8 cellular contexts compared by ENCODE assay signal in the genomic region with DNA sequence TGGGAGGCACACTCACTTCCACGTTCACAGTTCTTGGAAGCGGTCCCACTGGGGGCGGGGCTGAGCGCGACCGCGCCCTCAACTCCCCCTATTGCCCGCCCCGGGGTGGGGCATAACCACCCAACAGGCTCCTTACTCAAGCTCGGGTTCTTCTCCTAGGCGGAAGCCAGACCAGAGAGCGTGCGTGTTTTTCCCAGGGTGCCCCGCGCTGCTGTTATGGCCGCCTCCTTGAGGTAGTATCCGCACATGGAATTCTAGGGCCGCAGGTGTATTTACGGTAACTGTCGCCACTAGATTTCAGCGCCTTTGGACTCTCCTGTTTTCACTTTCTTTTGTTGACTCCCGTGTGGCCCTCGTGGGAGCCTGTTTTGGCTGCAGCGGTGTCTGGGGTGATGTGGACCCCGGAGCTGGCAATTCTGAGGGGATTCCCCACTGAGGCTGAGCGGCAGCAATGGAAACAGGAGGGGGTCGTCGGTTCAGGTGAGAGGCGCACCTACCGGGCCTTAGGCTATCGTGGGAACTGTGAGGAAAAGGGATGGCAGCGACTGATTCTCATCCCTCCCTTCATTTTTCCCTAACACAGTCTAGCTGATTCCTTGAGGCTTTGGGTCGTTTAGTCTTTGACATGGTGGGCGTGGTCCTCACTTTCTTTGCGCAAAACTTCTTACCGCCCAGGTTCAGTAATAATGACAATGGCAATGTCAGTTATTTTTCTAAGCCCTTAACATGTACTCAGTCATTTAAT. TPM values are rescaled to one million over a fixed set of nuclear protein-coding genes. Genes with fewer than 3 reads are reported as not detected.
A peak's percentile ranks its signal among the peaks of the same experiment; 100 is the strongest.
DNase-seq lines count a peak whose midpoint lies in the region; TF ChIP-seq lines count a peak whose summit lies in the region.

A gene (plus strand): TSS at position 150 of the 745 bp plus-strand sequence. CDS start 243 bp downstream, at position 393.

- peak within 1 kb of the TSS; percentile 96 to 97 for H3K4me3 Mint-ChIP-seq in H9

- H3K79me1 ChIP-seq in H9 (ENCODE audit: insufficient read depth, low read depth, low read length, poor library complexity, severe bottlenecking): no peaks in the 10 kb centered on the region

- no peak within 1 kb of the TSS for H2BK12ac ChIP-seq in H9 (ENCODE audit: insufficient read length, low read depth, low read length)

- H3K36me3 ChIP-seq in MG63: peaks cover 22% of the 10 kb centered on the region
- H3K36me3 ChIP-seq in neural cell (ENCODE audit: insufficient read depth, low read length): no peaks in the 10 kb centered on the region
- H3K36me3 ChIP-seq in stomach smooth muscle (ENCODE audit: control insufficient read depth in 2 of 2, insufficient read depth in 2 of 2, low read length in 2 of 2): peaks cover 3 to 7% of the 10 kb centered on the region in 2 donors

- H3K27ac Mint-ChIP-seq in H9: peak within 1 kb of the TSS; percentile 97 to 99 (median 98)

- H3K9ac ChIP-seq in H9 (ENCODE audit: extremely low read depth, insufficient read length, low read length): peak within 1 kb of the TSS; percentile 81
- H3K9ac ChIP-seq in neural cell (ENCODE audit: low read length): peak within 1 kb of the TSS; percentile 58
- peak within 1 kb of the TSS; percentile 95 to 97 for H3K9ac ChIP-seq in stomach smooth muscle (ENCODE audit: low read length in 2 of 2)

- H3K4me1 ChIP-seq in H9 (ENCODE audit: insufficient read depth, low read length) (no peaks in the 10 kb centered on the region), stomach smooth muscle (ENCODE audit: control insufficient read depth, insufficient read depth, low read length) (peaks cover 10% of the 10 kb centered on the region)

- no peak within 1 kb of the TSS for H3K56ac ChIP-seq in H9 (ENCODE audit: insufficient read length, low read depth, low read length)

- peaks cover 0 to 18% (median 8%) of the 10 kb centered on the region in 3 experiments; a peak in 5 of 7 replicates for H3K36me3 Mint-ChIP-seq in H9 (ENCODE audit: insufficient read depth in 1 of 3, low read depth in 3 of 3)

- peaks cover 11 to 23% of the 10 kb centered on the region in 2 experiments for H3K4me1 Mint-ChIP-seq in H9

- H3K9me3 Mint-ChIP-seq in H9: no peaks in the 10 kb centered on the region

- peak within 1 kb of the TSS; percentile 84; the same call in 1 of the 2 replicates for H3K14ac ChIP-seq in H9 (ENCODE audit: insufficient read depth, low read length)

- H3K9me3 ChIP-seq in H9 (ENCODE audit: control insufficient read depth, low read depth, low read length) (no peaks in the 10 kb centered on the region), MG63 (no peaks in the 10 kb centered on the region), neural cell (ENCODE audit: low read length) (no peaks in the 10 kb centered on the region), stomach smooth muscle (ENCODE audit: control insufficient read depth in 2 of 2, low read length in 2 of 2) (no peaks in the 10 kb centered on the region)

- H2AK5ac ChIP-seq in H9 (ENCODE audit: insufficient read length, low read length): no peak within 1 kb of the TSS

- no peak within 1 kb of the TSS for H2BK5ac ChIP-seq in H9 (ENCODE audit: insufficient read length, low read length)

- TF ChIP-seq RAD21 in neural cell (conservative IDR thresholded peaks at IDR 0.05): peak; percentile 40

- no peak within 1 kb of the TSS for H3K4ac ChIP-seq in H9 (ENCODE audit: low read depth, low read length)

- no peaks in the 10 kb centered on the region for H3K27me3 Mint-ChIP-seq in H9 (ENCODE audit: low read depth)

- H3K4me3 ChIP-seq in MG63: peak within 1 kb of the TSS; percentile 82
- peak within 1 kb of the TSS; percentile 97 for H3K4me3 ChIP-seq in fibroblast of villous mesenchyme (ENCODE audit: low read depth, low read length)
- peak within 1 kb of the TSS; percentile 81 for H3K4me3 ChIP-seq in neural cell (ENCODE audit: low read length)
- H3K4me3 ChIP-seq in stomach smooth muscle (ENCODE audit: low read length in 2 of 2): peak within 1 kb of the TSS; percentile 95 to 97

- no peak within 1 kb of the TSS for H3K23ac ChIP-seq in H9 (ENCODE audit: insufficient read length, low read depth, low read length)

- H3K9me2 ChIP-seq in neural cell (ENCODE audit: insufficient read depth, low read length): no peaks in the 10 kb centered on the region

- H3K18ac ChIP-seq in H9 (ENCODE audit: insufficient read length, low read depth, low read length): peak within 1 kb of the TSS; percentile 43

- no peaks in the 10 kb centered on the region for H4K20me1 ChIP-seq in H9 (ENCODE audit: control insufficient read depth, insufficient read depth, insufficient read length)
- no peaks in the 10 kb centered on the region for H4K20me1 ChIP-seq in neural cell (ENCODE audit: insufficient read depth)

- H3K27ac ChIP-seq in H9 (ENCODE audit: insufficient read length, low read depth, low read length): no peak within 1 kb of the TSS
- H3K27ac ChIP-seq in neural cell (ENCODE audit: low read length): peak within 1 kb of the TSS; percentile 42
- peak within 1 kb of the TSS; percentile 70 for H3K27ac ChIP-seq in stomach smooth muscle (ENCODE audit: low read length)

- DNase-seq in ELR (ENCODE audit: low read depth) (peak; percentile 97), H9 (peak; percentile 97), MG63 (peak; percentile 95), SHP77 treated with DMSO at 0.1 percent for 48 hours (lab: John Stamatoyannopoulos, UW) (peak; percentile 85), fibroblast of villous mesenchyme (ENCODE audit: low read depth) (peak; percentile 95)
- DNase-seq in activated effector memory CD4-positive, alpha-beta T cell treated with anti-CD3 and anti-CD28 coated beads, Interleukin-2, amount 50 U/mL, for 16 hours: peak; percentile 98

- no peak within 1 kb of the TSS for H2BK20ac ChIP-seq in H9 (ENCODE audit: low read depth, low read length, poor library complexity, severe bottlenecking)

- H4K8ac ChIP-seq in H9 (replicated peaks; ENCODE audit: insufficient read length, low read depth, low read length): no peak within 1 kb of the TSS

- no peaks in the 10 kb centered on the region for H3F3A ChIP-seq in neural cell (ENCODE audit: insufficient read depth, low read length, poor library complexity, severe bottlenecking)

- peak; percentile 12 for TF ChIP-seq EP300 in neural cell (conservative IDR thresholded peaks at IDR 0.05; ENCODE audit: poor library complexity, severe bottlenecking)

- H3K27me3 ChIP-seq in H9 (ENCODE audit: insufficient read depth, low read length) (no peaks in the 10 kb centered on the region), MG63 (no peaks in the 10 kb centered on the region), neural cell (ENCODE audit: insufficient read depth, low read depth, low read length) (no peaks in the 10 kb centered on the region), stomach smooth muscle (ENCODE audit: control insufficient read depth in 1 of 2, insufficient read depth in 2 of 2, low read length in 2 of 2) (no peaks in the 10 kb centered on the region)

- H4K91ac ChIP-seq in H9 (ENCODE audit: insufficient read length, low read depth, low read length): no peak within 1 kb of the TSS

- H3K4me2 ChIP-seq in H9 (ENCODE audit: insufficient read depth, insufficient read length, low read length) (peak within 1 kb of the TSS; percentile 48), neural cell (ENCODE audit: low read length) (peak within 1 kb of the TSS; percentile 91)

- no CpG with 5 or more reads among the region's 36 CpGs for WGBS in H9 (ENCODE audit: extremely low coverage, insufficient read length, low lambda C conversion rate)

- H4K5ac ChIP-seq in H9 (ENCODE audit: insufficient read length, low read depth, low read length): no peak within 1 kb of the TSS

- H2AFZ ChIP-seq in H9 (ENCODE audit: low read length) (peak within 1 kb of the TSS; percentile 93), neural cell (ENCODE audit: low read depth, low read length) (peak within 1 kb of the TSS; percentile 94)

- no peak within 1 kb of the TSS for H2BK15ac ChIP-seq in H9 (ENCODE audit: low read depth, low read length)

- H3K23me2 ChIP-seq in H9 (ENCODE audit: insufficient read length, low read depth, low read length, poor library complexity, severe bottlenecking): no peaks in the 10 kb centered on the region

- H3T11ph ChIP-seq in H9 (ENCODE audit: low read length): no peak within 1 kb of the TSS

- TF ChIP-seq CTCF in H9 (conservative IDR thresholded peaks at IDR 0.05) (no peak), fibroblast of villous mesenchyme (IDR thresholded peaks at IDR 0.05; ENCODE audit: insufficient read depth, low read depth, low read length) (no peak), neural cell (IDR thresholded peaks at IDR 0.05; ENCODE audit: poor library complexity, severe bottlenecking) (no peak)

- H3K79me2 ChIP-seq in H9 (ENCODE audit: insufficient read depth, low read length) (no peaks in the 10 kb centered on the region), neural cell (replicated peaks; ENCODE audit: insufficient read depth, low read length) (no peaks in the 10 kb centered on the region)

- no peak within 1 kb of the TSS for H2BK120ac ChIP-seq in H9 (ENCODE audit: low read depth, low read length, poor library complexity, severe bottlenecking)

TF ChIP-seq in neural cell, 6 proteins besides CTCF, POLR2A, EP300 and RAD21 (continues in another document):
- TF ChIP-seq MXI1 (conservative IDR thresholded peaks at IDR 0.05; ENCODE audit: poor library complexity, severe bottlenecking) (peak; percentile 100), SMC3 (conservative IDR thresholded peaks at IDR 0.05; ENCODE audit: poor library complexity) (peak; percentile 52)

RNA-seq across cellular contexts. Expression of the gene that starts here (rescaled TPM):
- total RNA-seq in H9 (2021) (25.5 and 26.0 TPM in 2 replicates), fibroblast of villous mesenchyme (20.6 and 32.4 TPM in 2 replicates)
- 52.7 and 63.8 TPM in 2 replicates for total RNA-seq in MG63 (2014; rRNA removed; shearing (Covaris generic); ENCODE audit: low replicate concordance)
- polyA plus RNA-seq in neural cell: 7.3 and 11.1 TPM in 2 replicates
- polyA minus RNA-seq in neural cell: 14.9 and 19.4 TPM in 2 replicates
